11 cellular contexts compared by ENCODE assay signal in genomic region chr11:35246725-35247124, GRCh38.
DNase-seq lines count a peak whose midpoint lies in the region; TF ChIP-seq lines count a peak whose summit lies in the region.
"Had no signal": no experiment of that assay in that cellular context is flagged by ENCODE, and none has a peak within 500 bp of the region (broad histone marks: within the 10 kb centered on the region; RNA-seq: fewer than 3 reads in every experiment).

No MANE protein-coding gene starts in this region.

- no peaks in the 10 kb centered on the region for H4K20me1 ChIP-seq in GM23248 (ENCODE audit: insufficient read depth)

- H3K27me3 ChIP-seq in GM23248 (replicated peaks; ENCODE audit: insufficient read depth) (no peaks in the 10 kb centered on the region), subcutaneous abdominal adipose tissue (ENCODE audit: control insufficient read depth in 5 of 5, insufficient read depth in 4 of 5, low read length in 5 of 5) (peaks cover 0 to 2% (median 0%) of the 10 kb centered on the region in 5 donors), Caco-2 (replicated peaks; ENCODE audit: control insufficient read depth, insufficient read depth, low read length) (no peaks in the 10 kb centered on the region)

- H3K36me3 Mint-ChIP-seq in chondrocyte (ENCODE audit: low read depth) (no peaks in the 10 kb centered on the region), immature natural killer cell (no peaks in the 10 kb centered on the region), Caco-2 (ENCODE audit: insufficient read depth, unreplicated experiment) (no peaks in the 10 kb centered on the region)

- peaks cover 24% of the 10 kb centered on the region for H3K4me1 ChIP-seq in GM23248 (ENCODE audit: insufficient read depth)
- peaks cover 0 to 6% (median 5%) of the 10 kb centered on the region in 5 donors for H3K4me1 ChIP-seq in subcutaneous abdominal adipose tissue (ENCODE audit: control insufficient read depth in 5 of 5, insufficient read depth in 5 of 5, low read length in 5 of 5)
- H3K4me1 ChIP-seq in Caco-2, result no peaks in the 10 kb centered on the region

- H3K9me3 Mint-ChIP-seq in chondrocyte (ENCODE audit: low read depth) (no peaks in the 10 kb centered on the region), immature natural killer cell (peaks cover 0 to 4% (median 0%) of the 10 kb centered on the region in 6 donors), Caco-2 (ENCODE audit: unreplicated experiment) (no peaks in the 10 kb centered on the region)
- H3K9me3 Mint-ChIP-seq: activated B cell treated with CpG ODN at 0.5 μM for 24 hours had no signal

- H3K27ac Mint-ChIP-seq in chondrocyte (ENCODE audit: unreplicated experiment) (peak overlapping the region; percentile 47), immature natural killer cell (peak overlapping the region; percentile 87 to 97 (median 95)), Caco-2 (ENCODE audit: unreplicated experiment) (no peak overlapping the region)
- H3K27ac Mint-ChIP-seq: activated B cell treated with CpG ODN at 0.5 μM for 24 hours had no signal

- H3K27me3 Mint-ChIP-seq in chondrocyte (ENCODE audit: low read depth) (no peaks in the 10 kb centered on the region), immature natural killer cell (ENCODE audit: low read depth in 3 of 3) (peaks cover 7 to 10% (median 9%) of the 10 kb centered on the region in 3 donors), Caco-2 (ENCODE audit: insufficient read depth, unreplicated experiment) (no peaks in the 10 kb centered on the region)
- H3K27me3 Mint-ChIP-seq: activated B cell treated with CpG ODN at 0.5 μM for 24 hours had no signal

- no peak overlapping the region for H3K4me3 Mint-ChIP-seq in chondrocyte (ENCODE audit: unreplicated experiment)
- H3K4me3 Mint-ChIP-seq in immature natural killer cell, result no peak overlapping the region
- H3K4me3 Mint-ChIP-seq in Caco-2 (ENCODE audit: unreplicated experiment), result no peak overlapping the region
- H3K4me3 Mint-ChIP-seq: activated B cell treated with CpG ODN at 0.5 μM for 24 hours had no signal

- no peak overlapping the region for H3K4me3 ChIP-seq in GM23248
- no peak overlapping the region for H3K4me3 ChIP-seq in subcutaneous abdominal adipose tissue (ENCODE audit: low read depth in 1 of 5, low read length in 5 of 5)
- H3K4me3 ChIP-seq in Caco-2 (ENCODE audit: low read depth, low read length), result no peak overlapping the region

- CTCF ChIA-PET in Caco-2 (lab: Charles Lee), result no interaction called here

- DNase-seq in GM23248, result peak; percentile 92
- no peak for DNase-seq in chondrocyte (ENCODE audit: low spot score)
- DNase-seq in immature natural killer cell, result no peak
- DNase-seq in Caco-2, result no peak
- DNase-seq in cerebellar nuclear complex (lab: John Stamatoyannopoulos, UW), result no peak
- DNase-seq in NOMO-1 (lab: John Stamatoyannopoulos, UW; ENCODE audit: unreplicated experiment in 2 of 2), result no peak
- DNase-seq: activated B cell treated with CpG ODN at 0.5 μM for 24 hours, NCI-H146, NCI-H82, SIG-M5 had no signal

- POLR2A ChIA-PET in Caco-2 (lab: Charles Lee), result no interaction called here

- H3F3A ChIP-seq in GM23248 (ENCODE audit: insufficient read depth), result peaks cover 21% of the 10 kb centered on the region

- in situ Hi-C loops in GM23248 (cut with MboI), result no loop called here

- H3K36me3 ChIP-seq in GM23248 (ENCODE audit: low read depth) (no peaks in the 10 kb centered on the region), subcutaneous abdominal adipose tissue (ENCODE audit: control insufficient read depth in 5 of 5, insufficient read depth in 5 of 5, low read length in 5 of 5) (no peaks in the 10 kb centered on the region), Caco-2 (ENCODE audit: control insufficient read depth, insufficient read depth, low read length) (no peaks in the 10 kb centered on the region)

- TF ChIP-seq CTCF in chondrocyte (IDR thresholded peaks at IDR 0.05), result no peak
- TF ChIP-seq CTCF in Caco-2 (IDR thresholded peaks at IDR 0.05; ENCODE audit: insufficient read depth in 1 of 2, low read depth in 1 of 2, low read length in 1 of 2, severe bottlenecking in 1 of 2, unreplicated experiment in 1 of 2), result no peak

- H3K27ac ChIP-seq in GM23248, result peak overlapping the region; percentile 77
- peak overlapping the region; percentile 45 for H3K27ac ChIP-seq in subcutaneous abdominal adipose tissue (ENCODE audit: low read depth, low read length)

- H3K9me3 ChIP-seq in GM23248 (ENCODE audit: low read depth) (no peaks in the 10 kb centered on the region), subcutaneous abdominal adipose tissue (ENCODE audit: control insufficient read depth in 5 of 5, low read length in 5 of 5) (no peaks in the 10 kb centered on the region), Caco-2 (peaks cover 5% of the 10 kb centered on the region; the same call in 1 of the 2 replicates)

- H3K4me2 ChIP-seq in GM23248 (ENCODE audit: unreplicated experiment), result peak overlapping the region; percentile 31

- no peaks in the 10 kb centered on the region for H3K79me2 ChIP-seq in GM23248 (ENCODE audit: insufficient read depth)

- 0 out of 2 replicates have a peak overlapping the region, but pooled peaks have one; percentile 12 for H2AFZ ChIP-seq in GM23248

- intact Hi-C loops in Caco-2 (cut with micrococcal nuclease; ENCODE audit: unreplicated experiment), result no loop called here

- BruUV-seq in Caco-2 (replicated peaks; lab: Mats Ljungman, UMichigan), result no TSS peak

- 0 to 3% methylated on average over 2 of the region's 2 CpGs for WGBS in GM23248 (ENCODE audit: low coverage in 1 of 2, low lambda C conversion rate in 2 of 2, missing lambda C conversion rate in 2 of 2), 2 experiments

- H3K4me1 Mint-ChIP-seq in chondrocyte (ENCODE audit: low read depth) (peaks cover 15% of the 10 kb centered on the region), immature natural killer cell (peaks cover 36 to 68% of the 10 kb centered on the region in 2 donors), Caco-2 (ENCODE audit: low read depth, unreplicated experiment) (no peaks in the 10 kb centered on the region)
- H3K4me1 Mint-ChIP-seq: activated B cell treated with CpG ODN at 0.5 μM for 24 hours had no signal

- no peaks in the 10 kb centered on the region for H3K9me2 ChIP-seq in GM23248 (ENCODE audit: insufficient read depth)

- peak overlapping the region; percentile 51 for H3K9ac ChIP-seq in GM23248
- no peak overlapping the region for H3K9ac ChIP-seq in subcutaneous abdominal adipose tissue (ENCODE audit: low read length in 5 of 5)
